In the genomic region with DNA sequence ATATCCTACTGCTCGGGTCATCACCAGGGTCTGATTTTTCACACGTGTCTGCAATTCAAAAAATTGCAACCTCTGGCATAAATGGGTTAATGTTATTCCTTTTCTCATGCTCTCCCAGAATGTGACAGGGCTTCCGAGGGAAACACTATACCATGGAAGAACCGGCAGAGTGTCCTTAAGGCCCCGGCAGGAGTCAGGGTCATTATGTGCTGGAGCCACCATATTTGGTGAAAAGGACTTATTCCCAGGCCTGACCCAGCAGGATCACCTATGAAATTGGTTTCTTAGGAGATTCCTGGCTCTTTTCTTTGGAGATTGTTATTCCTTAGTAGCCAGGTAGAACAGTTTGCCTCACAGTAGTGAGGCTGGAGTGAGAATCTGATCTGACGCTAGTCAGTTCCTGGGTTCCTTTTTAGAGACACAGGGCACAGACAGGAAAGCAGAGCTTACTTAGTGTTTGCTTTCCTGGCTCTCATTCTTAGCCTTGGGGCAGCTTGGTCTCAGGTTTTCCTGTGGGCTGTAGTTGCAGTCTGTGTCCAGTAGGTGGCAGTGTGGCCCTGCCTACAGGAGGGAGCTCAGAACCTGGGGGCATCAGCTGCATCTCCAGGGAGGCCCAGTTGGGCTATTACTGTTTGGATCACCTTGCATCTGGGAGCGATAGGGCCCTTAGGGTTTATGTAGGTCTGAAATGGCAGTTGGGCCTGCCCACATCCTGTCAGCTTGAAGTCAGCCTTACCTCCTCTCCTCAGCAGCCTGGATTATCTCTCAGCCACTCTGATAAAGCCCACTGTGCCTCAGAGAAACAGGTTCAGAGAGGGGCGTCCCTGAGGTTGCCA, we compare ENCODE assay signal across 8 cellular contexts. TPM values are rescaled to one million over a fixed set of nuclear protein-coding genes. Genes with fewer than 3 reads are reported as not detected.
DNase-seq lines count a peak whose midpoint lies in the region; ATAC-seq and TF ChIP-seq lines count a peak whose summit lies in the region.

No MANE protein-coding gene starts in this region.

- H3K4me3 ChIP-seq in Loucy (ENCODE audit: low read length, poor library complexity, severe bottlenecking) (no peak overlapping the region), SK-N-MC (no peak overlapping the region)

- H3K27ac ChIP-seq in SK-N-MC: peak overlapping the region; percentile 86

- H3K9ac ChIP-seq in Loucy (ENCODE audit: low read depth, low read length, poor library complexity, severe bottlenecking) (peak overlapping the region; percentile 25), SK-N-MC (ENCODE audit: insufficient read length) (no peak overlapping the region)

- H3K36me3 ChIP-seq in Loucy (ENCODE audit: insufficient read depth, low read length) (peaks cover 90% of the 10 kb centered on the region), SK-N-MC (ENCODE audit: insufficient read depth, low read length) (peaks cover 93% of the 10 kb centered on the region)

- H3K9me3 ChIP-seq in Loucy (ENCODE audit: insufficient read depth, low read depth, low read length) (no peaks in the 10 kb centered on the region), SK-N-MC (ENCODE audit: low read depth, low read length) (no peaks in the 10 kb centered on the region)

- peaks cover 4% of the 10 kb centered on the region for H3K4me1 Mint-ChIP-seq in activated naive CD4-positive, alpha-beta T cell treated with anti-CD3 and anti-CD28 coated beads for 36 hours (ENCODE audit: low read depth)
- no peaks in the 10 kb centered on the region for H3K4me1 Mint-ChIP-seq in progenitor cell of endocrine pancreas (ENCODE audit: low read depth)

- no peak overlapping the region for H2AFZ ChIP-seq in Loucy (ENCODE audit: low read length)

- H3K4me2 ChIP-seq in Loucy (ENCODE audit: low read depth, low read length, poor library complexity, severe bottlenecking): peak overlapping the region; percentile 28

- peaks cover 63% of the 10 kb centered on the region for H3K79me2 ChIP-seq in Loucy (ENCODE audit: insufficient read depth, low read length)

- H3F3A ChIP-seq in Loucy (ENCODE audit: low read depth): peaks cover 5% of the 10 kb centered on the region; the same call in 1 of the 2 replicates

- peaks cover 62% of the 10 kb centered on the region for H4K20me1 ChIP-seq in Loucy (ENCODE audit: insufficient read depth, low read length, poor library complexity, severe bottlenecking)

- ATAC-seq in HG02759 (IDR thresholded peaks at IDR 0.05; ENCODE audit: unreplicated experiment) (no peak), GM21526 (IDR thresholded peaks at IDR 0.05; ENCODE audit: low FRiP score, unreplicated experiment) (no peak)

- H3K9me2 ChIP-seq in Loucy (replicated peaks; ENCODE audit: low read depth, low read length): no peaks in the 10 kb centered on the region

- H3K27me3 ChIP-seq in Loucy (ENCODE audit: insufficient read depth, low read length, poor library complexity, severe bottlenecking): no peaks in the 10 kb centered on the region

- CTCF ChIA-PET in activated naive CD4-positive, alpha-beta T cell treated with anti-CD3 and anti-CD28 coated beads for 36 hours (lab: Charles Lee): interaction anchor here (0.5 to 3.0 kb wide), 29 partner anchors 9 to 344 kb away, joined by 3 to 27 read pairs (median 4); a partner anchor contains a TSS

- no peak overlapping the region for H3K27ac Mint-ChIP-seq in activated naive CD4-positive, alpha-beta T cell treated with anti-CD3 and anti-CD28 coated beads for 36 hours
- H3K27ac Mint-ChIP-seq in progenitor cell of endocrine pancreas: no peak overlapping the region

- TF ChIP-seq CTCF in Loucy (conservative IDR thresholded peaks at IDR 0.05; ENCODE audit: low read length): peak; percentile 100
- TF ChIP-seq CTCF in progenitor cell of endocrine pancreas (IDR thresholded peaks at IDR 0.05; ENCODE audit: unreplicated experiment): peak; percentile 98

- peaks cover 14% of the 10 kb centered on the region for H3K4me1 ChIP-seq in Loucy (ENCODE audit: insufficient read depth, low read length, poor library complexity, severe bottlenecking)

- H3K27me3 Mint-ChIP-seq in activated naive CD4-positive, alpha-beta T cell treated with anti-CD3 and anti-CD28 coated beads for 36 hours (ENCODE audit: low read depth): no peaks in the 10 kb centered on the region
- no peaks in the 10 kb centered on the region for H3K27me3 Mint-ChIP-seq in progenitor cell of endocrine pancreas

- peaks cover 25% of the 10 kb centered on the region for H3K36me3 Mint-ChIP-seq in activated naive CD4-positive, alpha-beta T cell treated with anti-CD3 and anti-CD28 coated beads for 36 hours (ENCODE audit: low read depth)
- peaks cover 22% of the 10 kb centered on the region for H3K36me3 Mint-ChIP-seq in progenitor cell of endocrine pancreas (ENCODE audit: insufficient read depth)

- no peak overlapping the region for H3K4me3 Mint-ChIP-seq in activated naive CD4-positive, alpha-beta T cell treated with anti-CD3 and anti-CD28 coated beads for 36 hours
- H3K4me3 Mint-ChIP-seq in progenitor cell of endocrine pancreas (ENCODE audit: low read depth): no peak overlapping the region

- DNase-seq in ELF-1 (ENCODE audit: low read depth, low spot score): peak; percentile 96
- no peak for DNase-seq in SK-N-MC (ENCODE audit: low read depth, low spot score)
- peak; percentile 78 for DNase-seq in activated naive CD4-positive, alpha-beta T cell treated with anti-CD3 and anti-CD28 coated beads for 36 hours
- peak; percentile 61 for DNase-seq in globus pallidus (ENCODE audit: low spot score)
- peak; percentile 70 for DNase-seq in progenitor cell of endocrine pancreas (ENCODE audit: low spot score, unreplicated experiment)

- no peaks in the 10 kb centered on the region for H3K9me3 Mint-ChIP-seq in activated naive CD4-positive, alpha-beta T cell treated with anti-CD3 and anti-CD28 coated beads for 36 hours
- H3K9me3 Mint-ChIP-seq in progenitor cell of endocrine pancreas (ENCODE audit: low read depth): no peaks in the 10 kb centered on the region

- intact Hi-C loops in activated naive CD4-positive, alpha-beta T cell treated with anti-CD3 and anti-CD28 coated beads for 36 hours (cut with micrococcal nuclease): loop anchor here (1.0 kb wide), 2 partner anchors 49 to 102 kb away; no protein-coding TSS in a partner anchor

RNA-seq across cellular contexts. Expression of a gene that starts 12.4 kb away (rescaled TPM):
- 100 to 1,000 TPM; 163 to 166 TPM for total RNA-seq in activated naive CD4-positive, alpha-beta T cell treated with anti-CD3 and anti-CD28 coated beads for 36 hours
- total RNA-seq in progenitor cell of endocrine pancreas: 355 and 363 TPM in 2 replicates

RNA-seq across cellular contexts. Expression of a gene that starts 16.5 kb away (rescaled TPM):
- 1 to 10 TPM; 3.4 to 3.8 TPM for total RNA-seq in activated naive CD4-positive, alpha-beta T cell treated with anti-CD3 and anti-CD28 coated beads for 36 hours
- total RNA-seq in progenitor cell of endocrine pancreas: 7.0 and 9.3 TPM in 2 replicates

RNA-seq across cellular contexts. Expression of a gene that starts 21.3 kb away (rescaled TPM):
- 1 to 10 TPM; 1.5 to 1.9 TPM for total RNA-seq in activated naive CD4-positive, alpha-beta T cell treated with anti-CD3 and anti-CD28 coated beads for 36 hours
- total RNA-seq in progenitor cell of endocrine pancreas: 1.3 and 1.5 TPM in 2 replicates

RNA-seq across cellular contexts. Expression of a gene that starts 21.7 kb away (rescaled TPM):
- 1 to 10 TPM; 4.6 to 4.9 TPM for total RNA-seq in activated naive CD4-positive, alpha-beta T cell treated with anti-CD3 and anti-CD28 coated beads for 36 hours
- total RNA-seq in progenitor cell of endocrine pancreas: 6.7 and 8.5 TPM in 2 replicates

RNA-seq across cellular contexts. Expression of a gene that starts 25.2 kb away (rescaled TPM):
- not detected for total RNA-seq in activated naive CD4-positive, alpha-beta T cell treated with anti-CD3 and anti-CD28 coated beads for 36 hours
- total RNA-seq in progenitor cell of endocrine pancreas: not detected in 2 replicates
